8 cellular contexts compared by ENCODE assay signal in the genomic region with DNA sequence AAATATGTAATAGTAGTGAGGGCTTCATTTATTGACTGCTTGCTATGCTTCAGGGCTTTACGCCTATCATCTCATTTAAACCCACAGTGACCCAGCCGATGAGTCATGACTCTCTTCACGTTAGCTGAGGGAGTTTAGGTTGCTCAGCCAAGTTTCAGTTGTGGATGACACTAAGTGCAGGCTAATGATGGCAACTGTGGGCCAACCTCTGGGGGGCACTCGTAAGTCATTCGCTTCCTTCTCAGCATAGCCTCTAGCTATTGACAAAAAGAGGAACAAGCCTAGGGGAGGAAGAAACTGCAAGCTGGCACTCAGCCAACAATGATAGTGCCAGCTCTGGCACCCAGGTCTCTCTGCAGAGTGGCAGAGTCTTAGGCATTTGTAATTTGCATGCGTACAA.
A peak's percentile ranks its signal among the peaks of the same experiment; 100 is the strongest.
DNase-seq lines count a peak whose midpoint lies in the region; ATAC-seq and TF ChIP-seq lines count a peak whose summit lies in the region.

No MANE protein-coding gene starts in this region.

- peak; percentile 86 for ATAC-seq in GM18511 (IDR thresholded peaks at IDR 0.05; ENCODE audit: unreplicated experiment)
- ATAC-seq in HG02763 (IDR thresholded peaks at IDR 0.05; ENCODE audit: unreplicated experiment): peak; percentile 82

- no peak for TF ChIP-seq CTCF in fibroblast of mammary gland (conservative IDR thresholded peaks at IDR 0.05; ENCODE audit: control insufficient read depth, insufficient read depth, low read depth, low read length)

- no peak overlapping the region for H3K4me3 ChIP-seq in fibroblast of mammary gland (ENCODE audit: control insufficient read depth, low read depth, low read length)

- DNase-seq in NCI-H345 (lab: John Stamatoyannopoulos, UW) (peak; percentile 57), fibroblast of mammary gland (ENCODE audit: low read depth) (peak; percentile 80), NCI-H524 treated with DMSO at 0.1 percent for 48 hours (lab: John Stamatoyannopoulos, UW) (no peak), DMS153 (lab: John Stamatoyannopoulos, UW) (no peak)
- peak in 2 of 3 experiments; percentile 41 to 46 for DNase-seq in activated CD8-positive, alpha-beta memory T cell treated with anti-CD3 and anti-CD28 coated beads for 48 hours (ENCODE audit: low read depth in 2 of 3, low spot score in 2 of 3)
- peak; percentile 24 to 43 for DNase-seq in stimulated activated CD4-positive, alpha-beta T cell treated with anti-CD3 and anti-CD28 coated beads, Interleukin-12 subunit alpha, Interleukin-12 subunit beta, amount 100 ng/mL, for 24 hours (ENCODE audit: low read depth in 2 of 2)

Comparison
In these comparisons a context has a peak if more than half of its experiments do, and no peak if none do; other contexts are left out.
1. DNase-seq: peak in NCI-H345 (single experiment), activated CD8-positive, alpha-beta memory T cell treated with anti-CD3 and anti-CD28 coated beads for 48 hours (2 of 3), fibroblast of mammary gland (single experiment) and stimulated activated CD4-positive, alpha-beta T cell treated with anti-CD3 and anti-CD28 coated beads, Interleukin-12 subunit alpha, Interleukin-12 subunit beta, amount 100 ng/mL, for 24 hours (2 of 2); none in NCI-H524 treated with DMSO at 0.1 percent for 48 hours (single experiment) and DMS153 (single experiment).